25 cellular contexts compared by ENCODE assay signal in genomic region chr6:72742274-72742673, GRCh38.
"Had no signal": no experiment of that assay in that cellular context is flagged by ENCODE, and none has a peak within 500 bp of the region (broad histone marks: within the 10 kb centered on the region; RNA-seq: fewer than 3 reads in every experiment).

No MANE protein-coding gene starts in this region.

- ATAC-seq: activated CD4-positive, CD25-positive, alpha-beta regulatory T cell treated with anti-CD3 and anti-CD28 coated beads, Interleukin-2, amount 50 U/mL, for 24 hours; activated CD8-positive, alpha-beta memory T cell treated with anti-CD3 and anti-CD28 coated beads, Interleukin-2, amount 10 ng/mL, durations not matched to agents 7 days and 5 days; activated CD8-positive, alpha-beta T cell treated with anti-CD3 and anti-CD28 coated beads, Interleukin-2, amount 10 ng/mL, durations not matched to agents 7 days and 5 days; activated naive CD8-positive, alpha-beta T cell treated with anti-CD3 and anti-CD28 coated beads, Interleukin-2, amount 50 U/mL, for 24 hours; esophagus mucosa had no signal

- FAIRE-seq: TTC549 had no signal

- H3K4me3 ChIP-seq: ascending aorta, breast epithelium, coronary artery, dorsolateral prefrontal cortex had no signal

- DNase-seq: activated B cell treated with CpG ODN at 0.5 μM for 24 hours; activated CD4-positive, alpha-beta memory T cell treated with anti-CD3 and anti-CD28 coated beads for 36 hours; activated CD4-positive, alpha-beta T cell treated with anti-CD3 and anti-CD28 coated beads for 48 hours; activated CD8-positive, alpha-beta memory T cell treated with anti-CD3 and anti-CD28 coated beads, Interleukin-2, amount 10 ng/mL, durations not matched to agents 7 days and 5 days; activated CD8-positive, alpha-beta memory T cell treated with anti-CD3 and anti-CD28 coated beads, Interleukin-2, amount 50 U/mL, for 4 hours; activated CD8-positive, alpha-beta T cell treated with anti-CD3 and anti-CD28 coated beads, Interleukin-2, amount 10 ng/mL, durations not matched to agents 7 days and 5 days; activated effector memory CD4-positive, alpha-beta T cell treated with anti-CD3 and anti-CD28 coated beads, Interleukin-2, amount 50 U/mL, for 16 hours; activated naive CD4-positive, alpha-beta T cell treated with anti-CD3 and anti-CD28 coated beads for 36 hours; activated naive CD8-positive, alpha-beta T cell treated with anti-CD3 and anti-CD28 coated beads for 36 hours; activated naive CD8-positive, alpha-beta T cell treated with anti-CD3 and anti-CD28 coated beads, Interleukin-2, amount 50 U/mL, for 24 hours; activated T-cell treated with anti-CD3 and anti-CD28 coated beads, Interleukin-2, amount 50 U/mL, for 1 hour; activated T-cell treated with anti-CD3 and anti-CD28 coated beads, Interleukin-2, amount 50 U/mL, for 48 hours; dorsolateral prefrontal cortex; effector memory CD4-positive, alpha-beta T cell; endodermal cell; foreskin melanocyte; head of caudate nucleus; T-helper 2 cell; WERI-Rb-1 had no signal

- H3K4me1 ChIP-seq: breast epithelium had no signal

- H3K9me3 ChIP-seq: ascending aorta, breast epithelium had no signal

- H3K27ac ChIP-seq: ascending aorta, breast epithelium, coronary artery, dorsolateral prefrontal cortex, WERI-Rb-1 had no signal

- H3K36me3 ChIP-seq: ascending aorta, breast epithelium, WERI-Rb-1 had no signal

- H3K27me3 ChIP-seq: ascending aorta, breast epithelium, dorsolateral prefrontal cortex had no signal
